Comparison of ENCODE assay signal across 36 cellular contexts in the genomic region with DNA sequence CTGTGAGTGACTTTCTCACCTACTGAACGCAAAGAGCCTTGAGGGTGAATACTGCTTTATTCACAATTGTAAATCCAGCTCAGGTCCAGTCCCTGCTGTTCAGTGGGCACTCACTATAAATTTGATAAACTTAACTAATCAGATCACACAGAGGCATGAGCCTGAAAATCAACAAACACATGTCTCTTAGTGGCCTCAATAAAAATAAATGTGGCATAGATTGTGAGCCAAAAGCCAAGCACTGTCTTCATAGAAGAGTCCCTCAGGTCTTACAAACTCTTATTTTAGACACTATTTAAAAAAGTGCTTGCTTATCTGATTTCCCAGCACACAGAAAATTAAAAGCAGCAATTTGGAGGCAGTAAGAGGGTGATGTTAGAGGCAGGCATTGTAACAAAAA.
"Had no signal": no experiment of that assay in that cellular context is flagged by ENCODE, and none has a peak within 500 bp of the region (broad histone marks: within the 10 kb centered on the region; RNA-seq: fewer than 3 reads in every experiment).

No MANE protein-coding gene starts in this region.

- H3K4me3 ChIP-seq: MG63 had no signal

- DNase-seq: Karpas-422, Kasumi-1, MG63, MM.1S, MV-4-11, NCI-H1048, NCI-H1092, NCI-H1092 treated with DMSO at 0.1 percent for 48 hours, NCI-H1105, NCI-H1105 treated with DMSO at 0.1 percent for 48 hours, NCI-H1417, NCI-H1417 treated with DMSO at 0.1 percent for 48 hours, NCI-H1436, NCI-H1436 treated with DMSO at 0.1 percent for 48 hours, NCI-H146, NCI-H1694, NCI-H1694 treated with DMSO at 0.1 percent for 48 hours, NCI-H187, NCI-H187 treated with DMSO at 0.1 percent for 48 hours, NCI-H1930, NCI-H2029, NCI-H2029 treated with DMSO at 0.1 percent for 48 hours, NCI-H2081, NCI-H2081 treated with DMSO at 0.1 percent for 48 hours, NCI-H2107, NCI-H2171, NCI-H2171 treated with DMSO at 0.1 percent for 48 hours, NCI-H2227 treated with DMSO at 0.1 percent for 48 hours, NCI-H226, NCI-H345, NCI-H446, NCI-H446 treated with DMSO at 0.1 percent for 48 hours, NCI-H510A, NCI-H510A treated with DMSO at 0.1 percent for 48 hours, NCI-H524, NCI-H524 treated with DMSO at 0.1 percent for 48 hours had no signal

- H3K9me3 ChIP-seq: MG63 had no signal

- H3K27me3 ChIP-seq: MG63 had no signal

- H3K36me3 ChIP-seq: MG63 had no signal
